Comparison of ENCODE assay signal across 18 cellular contexts in the genomic region with DNA sequence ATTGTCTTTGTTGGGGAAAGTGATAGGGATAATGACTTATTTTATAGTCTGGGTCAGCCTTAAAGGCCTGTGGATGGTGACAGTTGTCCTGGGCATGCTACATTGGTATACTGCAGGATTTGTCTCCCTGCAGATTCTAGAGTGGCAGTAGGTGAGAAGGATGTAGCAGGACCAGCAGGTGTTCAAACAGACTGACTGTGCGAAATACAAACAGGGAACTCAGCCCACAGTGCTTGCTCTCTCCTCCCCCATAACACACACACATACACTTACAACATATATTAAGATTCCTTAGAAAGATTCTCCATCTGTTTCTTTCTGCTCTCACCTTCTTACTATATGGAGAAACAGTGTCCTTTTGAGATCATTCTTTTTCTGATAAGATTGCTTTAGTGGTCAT. TPM values are rescaled to one million over a fixed set of nuclear protein-coding genes. Genes with fewer than 3 reads are reported as not detected.
A peak's percentile ranks its signal among the peaks of the same experiment; 100 is the strongest.
DNase-seq lines count a peak whose midpoint lies in the region; ATAC-seq, FAIRE-seq and TF ChIP-seq lines count a peak whose summit lies in the region.
"Had no signal": no experiment of that assay in that cellular context is flagged by ENCODE, and none has a peak within 500 bp of the region (broad histone marks: within the 10 kb centered on the region; RNA-seq: fewer than 3 reads in every experiment).

No MANE protein-coding gene starts in this region.

- H3K4me1 Mint-ChIP-seq in astrocyte (ENCODE audit: low read depth, unreplicated experiment): peaks cover 4% of the 10 kb centered on the region
- H3K4me1 Mint-ChIP-seq: CD14-positive monocyte had no signal

- H3K27me3 Mint-ChIP-seq in astrocyte (ENCODE audit: low read depth, unreplicated experiment): peaks cover 18% of the 10 kb centered on the region

- no peak overlapping the region for H3K4me3 ChIP-seq in astrocyte (ENCODE audit: insufficient read depth, low read depth, low read length)
- H3K4me3 ChIP-seq: K562, SJCRH30 had no signal

- H3K4me1 ChIP-seq in astrocyte (ENCODE audit: insufficient read depth, low read length): no peaks in the 10 kb centered on the region
- H3K4me1 ChIP-seq: Caco-2, SJCRH30 had no signal

- DNase-seq in DMS53 treated with DMSO at 0.1 percent for 48 hours (lab: John Stamatoyannopoulos, UW; ENCODE audit: unreplicated experiment) (peak; percentile 99), NCI-H2029 (lab: John Stamatoyannopoulos, UW) (peak; percentile 77), NCI-H524 treated with DMSO at 0.1 percent for 48 hours (lab: John Stamatoyannopoulos, UW) (peak; percentile 44), astrocyte (ENCODE audit: low read depth) (no peak), occipital lobe (lab: John Stamatoyannopoulos, UW) (no peak), GF-D8 (lab: John Stamatoyannopoulos, UW) (no peak)
- DNase-seq: ACHN, AML-193, Caco-2, DMS79, H9, NCI-H187, NCI-H2227 treated with DMSO at 0.1 percent for 48 hours, SJCRH30, T-helper 2 cell had no signal

- no peak for FAIRE-seq in astrocyte (lab: Jason Lieb, UNC)
- FAIRE-seq: K562 had no signal

- no peaks in the 10 kb centered on the region for H3K36me3 ChIP-seq in astrocyte (ENCODE audit: insufficient read depth, low read length)
- H3K36me3 ChIP-seq: SJCRH30 had no signal

- H3K4me3 Mint-ChIP-seq in astrocyte (ENCODE audit: unreplicated experiment): no peak overlapping the region
- H3K4me3 Mint-ChIP-seq: CD14-positive monocyte, H9 had no signal

- H3K4me2 ChIP-seq in astrocyte (ENCODE audit: low read length): no peak overlapping the region

- TF ChIP-seq CTCF in astrocyte (IDR thresholded peaks at IDR 0.05; ENCODE audit: insufficient read depth, low read depth, low read length): no peak

- no peaks in the 10 kb centered on the region for H3K9me3 ChIP-seq in astrocyte (ENCODE audit: insufficient read depth, low read depth, low read length)
- H3K9me3 ChIP-seq: Caco-2, SJCRH30 had no signal

- no peak overlapping the region for H3K27ac ChIP-seq in astrocyte (ENCODE audit: low read depth, low read length)
- H3K27ac ChIP-seq: SJCRH30 had no signal

- H3K79me2 ChIP-seq in astrocyte (ENCODE audit: insufficient read depth, low read length): no peaks in the 10 kb centered on the region

- no peak overlapping the region for H3K9ac ChIP-seq in astrocyte (ENCODE audit: low read length)

- ATAC-seq in HG02870 (IDR thresholded peaks at IDR 0.05; ENCODE audit: unreplicated experiment): no peak
- ATAC-seq: K562 had no signal

- no peak overlapping the region for H2AFZ ChIP-seq in astrocyte (ENCODE audit: low read depth, low read length)

- H3K27ac Mint-ChIP-seq in astrocyte (ENCODE audit: unreplicated experiment): peak overlapping the region; percentile 6
- H3K27ac Mint-ChIP-seq: CD14-positive monocyte, H9 had no signal

- H3K36me3 Mint-ChIP-seq in astrocyte (ENCODE audit: low read depth, unreplicated experiment): no peaks in the 10 kb centered on the region
- H3K36me3 Mint-ChIP-seq: CD14-positive monocyte had no signal

- H3K27me3 ChIP-seq in astrocyte (ENCODE audit: insufficient read depth, low read length): peaks cover 6% of the 10 kb centered on the region
- H3K27me3 ChIP-seq: SJCRH30 had no signal

- no peaks in the 10 kb centered on the region for H4K20me1 ChIP-seq in astrocyte (ENCODE audit: insufficient read depth, low read length)

- H3K9me3 Mint-ChIP-seq in astrocyte (ENCODE audit: unreplicated experiment): no peaks in the 10 kb centered on the region
- H3K9me3 Mint-ChIP-seq: H9 had no signal

RNA-seq across cellular contexts. Expression of gene PDE4B, which starts 6.9 kb away (rescaled TPM):
- total RNA-seq in astrocyte (7.6 and 8.2 TPM in 2 replicates), occipital lobe (77.8 TPM)
- total RNA-seq: Caco-2 had no signal

Comparison
In these comparisons a context has a peak if more than half of its experiments do, and no peak if none do; other contexts are left out.
1. DNase-seq: peak in DMS53 treated with DMSO at 0.1 percent for 48 hours (single experiment), NCI-H2029 (single experiment) and NCI-H524 treated with DMSO at 0.1 percent for 48 hours (single experiment); none in astrocyte (single experiment), occipital lobe (single experiment) and GF-D8 (single experiment).